In genomic region chr7:152998440-152998839, GRCh38 we compare ENCODE assay signal across 22 cellular contexts.
A peak's percentile ranks its signal among the peaks of the same experiment; 100 is the strongest.
DNase-seq lines count a peak whose midpoint lies in the region; TF ChIP-seq lines count a peak whose summit lies in the region.
"Had no signal": no experiment of that assay in that cellular context is flagged by ENCODE, and none has a peak within 500 bp of the region (broad histone marks: within the 10 kb centered on the region; RNA-seq: fewer than 3 reads in every experiment).

No MANE protein-coding gene starts in this region.

- TF ChIP-seq CTCF in brain microvascular endothelial cell (IDR thresholded peaks at IDR 0.05; ENCODE audit: low read depth, low read length, missing control alignments) (no peak), GM20000 (IDR thresholded peaks at IDR 0.05; ENCODE audit: extremely low read depth, missing control alignments) (no peak)

- no peaks in the 10 kb centered on the region for H3K27me3 ChIP-seq in brain microvascular endothelial cell (replicated peaks)
- H3K27me3 ChIP-seq: BE2C, BLaER1 had no signal

- no peak overlapping the region for H3K27ac ChIP-seq in brain microvascular endothelial cell
- H3K27ac ChIP-seq: BLaER1 had no signal

- no peaks in the 10 kb centered on the region for H3K36me3 ChIP-seq in brain microvascular endothelial cell (replicated peaks)
- H3K36me3 ChIP-seq: BE2C, BLaER1 had no signal

- no peak overlapping the region for H3K4me3 ChIP-seq in brain microvascular endothelial cell (ENCODE audit: low read depth, low read length)
- H3K4me3 ChIP-seq: BLaER1, GM12878 had no signal

- in situ Hi-C loops in brain microvascular endothelial cell (cut with HindIII; ENCODE audit: low pct_ligation_motif_present, low sequenced_read_pairs) = no loop called here

- DNase-seq in HEK293T (ENCODE audit: extremely low spot score) = no peak
- peak; percentile 87 for DNase-seq in left kidney (ENCODE audit: low read depth, low spot score)
- no peak for DNase-seq in NCI-H1930 (lab: John Stamatoyannopoulos, UW)
- DNase-seq in brain microvascular endothelial cell = no peak
- DNase-seq in GM20000 (ENCODE audit: low spot score) = no peak
- DNase-seq: 8988T; ACHN; BE2C; C1 segment of cervical spinal cord; CD4-positive, alpha-beta memory T cell; CD4-positive, CD25-positive, alpha-beta regulatory T cell; CD8-positive, alpha-beta memory T cell; COR-L47; DMS 273 treated with DMSO at 0.1 percent for 48 hours; DMS153; DMS53; DMS79; DND-41; EL; GDM1 had no signal

- POLR2A ChIA-PET in HEK293T (lab: Yijun Ruan, JAX) = no interaction called here

- CTCF ChIA-PET in HEK293T (lab: Yijun Ruan, JAX) = no interaction called here

TF ChIP-seq in HEK293T, 16 proteins besides CTCF, POLR2A, EP300 and RAD21:
- TF ChIP-seq ARNT (IDR thresholded peaks at IDR 0.05) (no peak), NFRKB (IDR thresholded peaks at IDR 0.05) (no peak), ZNF384 (IDR thresholded peaks at IDR 0.05) (no peak), FOXA1 (IDR thresholded peaks at IDR 0.05) (peak; percentile 60; the same call in 1 of the 2 replicates), CTBP1 (IDR thresholded peaks at IDR 0.05; ENCODE audit: borderline replicate concordance) (peak; percentile 88; the same call in 1 of the 2 replicates), PKNOX1 (IDR thresholded peaks at IDR 0.05) (peak; percentile 88), SP1 (IDR thresholded peaks at IDR 0.05) (no peak), BHLHE40 (IDR thresholded peaks at IDR 0.05; ENCODE audit: borderline replicate concordance) (no peak), FOXM1 (IDR thresholded peaks at IDR 0.05; ENCODE audit: borderline replicate concordance) (no peak), ELF4 (IDR thresholded peaks at IDR 0.05) (no peak), SUZ12 (IDR thresholded peaks at IDR 0.05) (no peak), L3MBTL2 (conservative IDR thresholded peaks at IDR 0.05) (no peak), FOXK2 (IDR thresholded peaks at IDR 0.05) (no peak), LEF1 (IDR thresholded peaks at IDR 0.05; ENCODE audit: borderline replicate concordance) (no peak), TARDBP (IDR thresholded peaks at IDR 0.05) (no peak), HDGF (IDR thresholded peaks at IDR 0.05; ENCODE audit: borderline replicate concordance) (no peak)
